ENCODE assay signal across 1 cellular context in genomic region chr7:113118074-113118959, GRCh38.
TF ChIP-seq lines count a peak whose summit lies in the region.

TSS of gene SMIM30 (minus strand) at chr7:113118554. CDS start at chr7:113117578, 976 bp downstream.

TF ChIP-seq in HepG2, 621 proteins besides CTCF, POLR2A, EP300 and RAD21 (continued from another document and continues in another):
- TF ChIP-seq RERE (CRISPR knock-in tag; IDR thresholded peaks at IDR 0.05; ENCODE audit: low read depth) = no peak
- no peak for TF ChIP-seq BCLAF1 (IDR thresholded peaks at IDR 0.05)
- TF ChIP-seq NCOA1 (CRISPR knock-in tag; IDR thresholded peaks at IDR 0.05) = no peak
- TF ChIP-seq STAG1 (CRISPR knock-in tag; IDR thresholded peaks at IDR 0.05) = no peak
- peak; percentile 81 for TF ChIP-seq SALL1 (CRISPR knock-in tag; IDR thresholded peaks at IDR 0.05)
- TF ChIP-seq ZNF484 (CRISPR knock-in tag; IDR thresholded peaks at IDR 0.05; ENCODE audit: borderline replicate concordance, low read depth) = no peak
- no peak for TF ChIP-seq ZNF382 (CRISPR knock-in tag; IDR thresholded peaks at IDR 0.05; ENCODE audit: borderline replicate concordance)
- TF ChIP-seq ZNF318 (CRISPR knock-in tag; IDR thresholded peaks at IDR 0.05) = no peak
- no peak for TF ChIP-seq ZSCAN20 (CRISPR knock-in tag; IDR thresholded peaks at IDR 0.05; ENCODE audit: borderline replicate concordance)
- no peak for TF ChIP-seq SMYD3 (CRISPR knock-in tag; IDR thresholded peaks at IDR 0.05)
- no peak for TF ChIP-seq HOXA7 (CRISPR knock-in tag; IDR thresholded peaks at IDR 0.05)
- no peak for TF ChIP-seq ZFP36 (IDR thresholded peaks at IDR 0.05; ENCODE audit: borderline replicate concordance, low read depth, low read length, partially characterized antibody)
- TF ChIP-seq ZNF441 (CRISPR knock-in tag; IDR thresholded peaks at IDR 0.05; ENCODE audit: borderline replicate concordance) = peak; percentile 51; the same call in 1 of the 2 replicates
- no peak for TF ChIP-seq PRDM4 (CRISPR knock-in tag; IDR thresholded peaks at IDR 0.05; ENCODE audit: borderline replicate concordance)
- TF ChIP-seq ZNF33B (CRISPR knock-in tag; IDR thresholded peaks at IDR 0.05) = no peak
- no peak for TF ChIP-seq PRPF4 (IDR thresholded peaks at IDR 0.05; ENCODE audit: low read depth, low read length, poor library complexity, severe bottlenecking)
- TF ChIP-seq ZNF878 (CRISPR knock-in tag; IDR thresholded peaks at IDR 0.05) = no peak
- 0 out of 2 replicates have a peak, but pooled peaks have one; percentile 62 for TF ChIP-seq GFI1 (CRISPR knock-in tag; IDR thresholded peaks at IDR 0.05; ENCODE audit: borderline replicate concordance)
- TF ChIP-seq ZIK1 (CRISPR knock-in tag; IDR thresholded peaks at IDR 0.05; ENCODE audit: borderline replicate concordance, low read depth) = no peak
- no peak for TF ChIP-seq RELA (CRISPR knock-in tag; IDR thresholded peaks at IDR 0.05)
- no peak for TF ChIP-seq JUND (CRISPR knock-in tag; IDR thresholded peaks at IDR 0.05)
- TF ChIP-seq ZBTB2 (CRISPR knock-in tag; IDR thresholded peaks at IDR 0.05; ENCODE audit: low read depth) = no peak
- TF ChIP-seq KLF6 (CRISPR knock-in tag; IDR thresholded peaks at IDR 0.05) = peak; percentile 71; the same call in 1 of the 2 replicates
- TF ChIP-seq HNRNPL (IDR thresholded peaks at IDR 0.05; ENCODE audit: low read depth, low read length) = no peak
- no peak for TF ChIP-seq ETS1 (CRISPR knock-in tag; IDR thresholded peaks at IDR 0.05)
- TF ChIP-seq ZNF207 (IDR thresholded peaks at IDR 0.05; ENCODE audit: borderline replicate concordance) = no peak
- TF ChIP-seq GABPB1 (CRISPR knock-in tag; IDR thresholded peaks at IDR 0.05) = peak; percentile 78
- TF ChIP-seq BRCA1 (CRISPR knock-in tag; IDR thresholded peaks at IDR 0.05) = no peak
- no peak for TF ChIP-seq AKAP8 (CRISPR knock-in tag; IDR thresholded peaks at IDR 0.05)
- peak; percentile 57; the same call in 1 of the 2 replicates for TF ChIP-seq KAT7 (CRISPR knock-in tag; IDR thresholded peaks at IDR 0.05; ENCODE audit: borderline replicate concordance)
- no peak for TF ChIP-seq SETDB1 (CRISPR knock-in tag; IDR thresholded peaks at IDR 0.05; ENCODE audit: borderline replicate concordance)
- no peak for TF ChIP-seq ATF6 (CRISPR knock-in tag; conservative IDR thresholded peaks at IDR 0.05)
- no peak for TF ChIP-seq ZNF792 (CRISPR knock-in tag; IDR thresholded peaks at IDR 0.05)
- 0 out of 2 replicates have a peak, but pooled peaks have one; percentile 24 for TF ChIP-seq SIX1 (CRISPR knock-in tag; IDR thresholded peaks at IDR 0.05; ENCODE audit: borderline replicate concordance)
- TF ChIP-seq JUN (CRISPR knock-in tag; IDR thresholded peaks at IDR 0.05) = no peak
